Comparison of ENCODE assay signal across 1 cellular context in genomic region chr6:168951224-168951616, GRCh38.
TF ChIP-seq lines count a peak whose summit lies in the region.

No MANE protein-coding gene starts in this region.

TF ChIP-seq in H1, 55 proteins besides CTCF, POLR2A, EP300 and RAD21:
- TF ChIP-seq BRCA1 (IDR thresholded peaks at IDR 0.05; ENCODE audit: low read depth, low read length) (no peak), ZNF274 (IDR thresholded peaks at IDR 0.05; ENCODE audit: borderline replicate concordance, extremely low read depth, low read length) (no peak), RBBP5 (IDR thresholded peaks at IDR 0.05; ENCODE audit: borderline replicate concordance, low read depth, low read length) (no peak), KDM1A (IDR thresholded peaks at IDR 0.05; ENCODE audit: borderline replicate concordance, low read length) (no peak), MAFK (IDR thresholded peaks at IDR 0.05; ENCODE audit: low read depth, low read length) (no peak), CEBPB (IDR thresholded peaks at IDR 0.05; ENCODE audit: low read depth, low read length) (no peak), ASH2L (IDR thresholded peaks at IDR 0.05; ENCODE audit: low read length) (no peak), SIRT6 (IDR thresholded peaks at IDR 0.05; ENCODE audit: low read length) (no peak), SUZ12 (IDR thresholded peaks at IDR 0.05; ENCODE audit: low read length) (no peak), CHD1 (IDR thresholded peaks at IDR 0.05; ENCODE audit: low read depth, low read length) (no peak)
